ENCODE assay signal across 1 cellular context in genomic region chr6:2931970-2932748, GRCh38.
TF ChIP-seq lines count a peak whose summit lies in the region.

No MANE protein-coding gene starts in this region.

TF ChIP-seq in GM12878, 131 proteins besides CTCF, POLR2A, EP300 and RAD21 (continued from another document and continues in another):
- 0 out of 2 replicates have a peak, but pooled peaks have one; percentile 34 for TF ChIP-seq ZNF592 (IDR thresholded peaks at IDR 0.05)
- TF ChIP-seq ATF7 (IDR thresholded peaks at IDR 0.05; ENCODE audit: low read depth): no peak
- no peak for TF ChIP-seq BCLAF1 (IDR thresholded peaks at IDR 0.05)
- no peak for TF ChIP-seq NKRF (conservative IDR thresholded peaks at IDR 0.05)
- no peak for TF ChIP-seq ZNF622 (IDR thresholded peaks at IDR 0.05)
- TF ChIP-seq ETV6 (conservative IDR thresholded peaks at IDR 0.05 in 1 of 2, IDR thresholded peaks at IDR 0.05 in 1 of 2; ENCODE audit: borderline replicate concordance in 1 of 2, low read depth in 1 of 2): no peak
- no peak for TF ChIP-seq LARP7 (IDR thresholded peaks at IDR 0.05)
- no peak for TF ChIP-seq MEF2B (IDR thresholded peaks at IDR 0.05; ENCODE audit: partially characterized antibody, poor library complexity, severe bottlenecking)
- no peak for TF ChIP-seq SREBF1 (IDR thresholded peaks at IDR 0.05; ENCODE audit: low read length)
- TF ChIP-seq BMI1 (IDR thresholded peaks at IDR 0.05; ENCODE audit: borderline replicate concordance): no peak
- TF ChIP-seq HDAC2 (IDR thresholded peaks at IDR 0.05): no peak
- no peak for TF ChIP-seq ZNF384 (IDR thresholded peaks at IDR 0.05; ENCODE audit: borderline replicate concordance, low read depth, low read length)
- TF ChIP-seq NR2F1 (conservative IDR thresholded peaks at IDR 0.05): no peak
- no peak for TF ChIP-seq TARDBP (IDR thresholded peaks at IDR 0.05; ENCODE audit: borderline replicate concordance)
- TF ChIP-seq NR2C1 (IDR thresholded peaks at IDR 0.05): no peak
- TF ChIP-seq SUPT20H (IDR thresholded peaks at IDR 0.05; ENCODE audit: borderline replicate concordance, control insufficient read depth, low read depth, low read length): no peak
- no peak for TF ChIP-seq KAT2A (conservative IDR thresholded peaks at IDR 0.05; ENCODE audit: control insufficient read depth, low read depth, low read length)
- TF ChIP-seq CHD2 (IDR thresholded peaks at IDR 0.05; ENCODE audit: borderline replicate concordance, low read depth, low read length): no peak
- no peak for TF ChIP-seq EED (IDR thresholded peaks at IDR 0.05; ENCODE audit: low read depth)
- no peak for TF ChIP-seq PAX5 (IDR thresholded peaks at IDR 0.05; ENCODE audit: borderline replicate concordance, low read depth, low read length)
- no peak for TF ChIP-seq HDGF (IDR thresholded peaks at IDR 0.05)
- TF ChIP-seq GATAD2B (conservative IDR thresholded peaks at IDR 0.05; ENCODE audit: low read depth): 0 out of 2 replicates have a peak, but pooled peaks have one; percentile 44
- TF ChIP-seq SMAD1 (IDR thresholded peaks at IDR 0.05; ENCODE audit: low read depth, partially characterized antibody): no peak
- TF ChIP-seq SKIL (IDR thresholded peaks at IDR 0.05; ENCODE audit: low read depth, poor library complexity, severe bottlenecking): no peak
- TF ChIP-seq ESRRA (IDR thresholded peaks at IDR 0.05; ENCODE audit: low read length): no peak
- TF ChIP-seq TCF7 (IDR thresholded peaks at IDR 0.05; ENCODE audit: borderline replicate concordance): no peak
- no peak for TF ChIP-seq GABPA (IDR thresholded peaks at IDR 0.05; ENCODE audit: low read depth)
- TF ChIP-seq PKNOX1 (IDR thresholded peaks at IDR 0.05): peak; percentile 47; the same call in 1 of the 2 replicates
- TF ChIP-seq STAT1 (conservative IDR thresholded peaks at IDR 0.05): 0 out of 2 replicates have a peak, but pooled peaks have one; percentile 45
- TF ChIP-seq FOS (IDR thresholded peaks at IDR 0.05; ENCODE audit: borderline replicate concordance, extremely low read depth, insufficient read length): no peak
- TF ChIP-seq HSF1 (IDR thresholded peaks at IDR 0.05; ENCODE audit: low read depth, low read length): no peak
- no peak for TF ChIP-seq CEBPZ (IDR thresholded peaks at IDR 0.05; ENCODE audit: low read depth, low read length)
- TF ChIP-seq KDM1A (IDR thresholded peaks at IDR 0.05; ENCODE audit: borderline replicate concordance): no peak
- TF ChIP-seq PRDM15 (CRISPR knock-in tag; IDR thresholded peaks at IDR 0.05): no peak
- 0 out of 2 replicates have a peak, but pooled peaks have one; percentile 14 for TF ChIP-seq DPF2 (IDR thresholded peaks at IDR 0.05)
- TF ChIP-seq BCL11A (IDR thresholded peaks at IDR 0.05; ENCODE audit: low read depth, low read length): no peak
- 0 out of 4 replicates have a peak, but pooled peaks of 1 of the 2 experiments have one; percentile 43 for TF ChIP-seq BHLHE40 (IDR thresholded peaks at IDR 0.05; ENCODE audit: borderline replicate concordance in 1 of 2, low read depth in 2 of 2, low read length in 1 of 2)
- TF ChIP-seq HDAC6 (IDR thresholded peaks at IDR 0.05; ENCODE audit: unreplicated experiment): no peak
- no peak for TF ChIP-seq ATF3 (IDR thresholded peaks at IDR 0.05; ENCODE audit: borderline replicate concordance, extremely low read depth, low read depth, low read length)
